18 cellular contexts compared by ENCODE assay signal in the genomic region with DNA sequence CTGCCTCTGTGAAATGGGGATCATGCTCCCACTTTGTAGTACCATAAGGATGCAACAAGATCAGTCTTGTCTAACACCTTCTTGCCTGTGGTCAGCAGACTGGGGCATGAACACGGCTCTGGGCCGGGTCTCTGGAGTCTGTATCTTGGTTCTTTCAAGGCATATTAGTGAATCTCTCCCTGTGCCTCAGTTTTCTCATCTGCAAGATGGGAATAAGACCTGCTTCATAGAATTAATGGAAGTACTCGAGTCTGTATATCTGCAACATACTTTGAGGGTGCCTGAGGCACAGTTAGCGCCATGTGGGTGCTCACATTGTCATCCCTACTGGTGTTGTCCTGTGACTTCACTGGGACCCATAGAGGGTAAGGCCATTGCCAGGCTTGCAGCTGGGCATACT.
A peak's percentile ranks its signal among the peaks of the same experiment; 100 is the strongest.
DNase-seq lines count a peak whose midpoint lies in the region; ATAC-seq and TF ChIP-seq lines count a peak whose summit lies in the region.
"Had no signal": no experiment of that assay in that cellular context is flagged by ENCODE, and none has a peak within 500 bp of the region (broad histone marks: within the 10 kb centered on the region; RNA-seq: fewer than 3 reads in every experiment).

No MANE protein-coding gene starts in this region.

- H3F3A ChIP-seq in SK-N-SH (replicated peaks; ENCODE audit: insufficient read depth): no peaks in the 10 kb centered on the region

- no peaks in the 10 kb centered on the region for H3K9me3 ChIP-seq in SK-N-SH
- H3K9me3 ChIP-seq in upper lobe of left lung: no peaks in the 10 kb centered on the region
- H3K9me3 ChIP-seq: BLaER1, Caco-2, HAP-1 had no signal

- no peaks in the 10 kb centered on the region for H3K79me2 ChIP-seq in SK-N-SH (ENCODE audit: insufficient read depth)

- H3K27me3 Mint-ChIP-seq in WTC11 (ENCODE audit: low read depth) (no peaks in the 10 kb centered on the region; the same call in 1 of the 2 replicates), glutamatergic neuron (ENCODE audit: unreplicated experiment) (peaks cover 6% of the 10 kb centered on the region)

- H3K9ac ChIP-seq in SK-N-SH: no peak overlapping the region
- H3K9ac ChIP-seq: BLaER1 had no signal

- TF ChIP-seq POLR2A in upper lobe of left lung (IDR thresholded peaks at IDR 0.05): no peak

- no peaks in the 10 kb centered on the region for H3K36me3 ChIP-seq in SK-N-SH (replicated peaks in 1 of 2; ENCODE audit: control insufficient read depth in 1 of 2, insufficient read depth in 2 of 2, low read length in 1 of 2)
- no peaks in the 10 kb centered on the region for H3K36me3 ChIP-seq in upper lobe of left lung
- H3K36me3 ChIP-seq: BLaER1, HAP-1 had no signal

- no peaks in the 10 kb centered on the region for H3K36me3 Mint-ChIP-seq in WTC11
- no peaks in the 10 kb centered on the region for H3K36me3 Mint-ChIP-seq in glutamatergic neuron (ENCODE audit: unreplicated experiment)
- H3K36me3 Mint-ChIP-seq: CD4-positive, CD25-positive, alpha-beta regulatory T cell; CD8-positive, alpha-beta T cell had no signal

- TF ChIP-seq RAD21 in SK-N-SH (IDR thresholded peaks at IDR 0.05; ENCODE audit: low read length): no peak

- no peak for DNase-seq in SK-N-SH
- DNase-seq in WTC11 (ENCODE audit: low spot score): no peak
- no peak for DNase-seq in glutamatergic neuron
- no peak for DNase-seq in upper lobe of left lung
- no peak for DNase-seq in NCI-H2081 (lab: John Stamatoyannopoulos, UW)
- DNase-seq: Caco-2; CD4-positive, CD25-positive, alpha-beta regulatory T cell; CD8-positive, alpha-beta T cell; DMS153; DND-41; HFFc6 had no signal

- H3K4me1 Mint-ChIP-seq in WTC11: peaks cover 24% of the 10 kb centered on the region
- H3K4me1 Mint-ChIP-seq in glutamatergic neuron (ENCODE audit: low read depth, unreplicated experiment): peaks cover 23% of the 10 kb centered on the region
- H3K4me1 Mint-ChIP-seq: B cell; CD4-positive, CD25-positive, alpha-beta regulatory T cell had no signal

- no peaks in the 10 kb centered on the region for H4K20me1 ChIP-seq in SK-N-SH (ENCODE audit: insufficient read depth)
- H4K20me1 ChIP-seq: BLaER1 had no signal

- TF ChIP-seq EP300 in SK-N-SH (IDR thresholded peaks at IDR 0.05; ENCODE audit: borderline replicate concordance in 1 of 2, low read depth in 1 of 2, low read length in 1 of 2): no peak
- no peak for TF ChIP-seq EP300 in upper lobe of left lung (IDR thresholded peaks at IDR 0.05)

- TF ChIP-seq CTCF in SK-N-SH (IDR thresholded peaks at IDR 0.05) (no peak), WTC11 (IDR thresholded peaks at IDR 0.05) (no peak), glutamatergic neuron (IDR thresholded peaks at IDR 0.05; ENCODE audit: partially characterized antibody, unreplicated experiment) (no peak), upper lobe of left lung (IDR thresholded peaks at IDR 0.05) (no peak)

- ATAC-seq in SK-N-SH treated with all-trans-retinoic acid at 6 μM for 48 hours: no peak
- ATAC-seq in WTC11: no peak
- ATAC-seq in upper lobe of left lung (ENCODE audit: low FRiP score in 2 of 2): no peak
- no peak for ATAC-seq in HG02623 (IDR thresholded peaks at IDR 0.05; ENCODE audit: unreplicated experiment)
- ATAC-seq: CD8-positive, alpha-beta T cell had no signal

- H3K4me3 ChIP-seq in SK-N-SH (ENCODE audit: low read depth in 2 of 2, low read length in 1 of 2): no peak overlapping the region
- no peak overlapping the region for H3K4me3 ChIP-seq in upper lobe of left lung
- H3K4me3 ChIP-seq: BLaER1, GM23338, HAP-1 had no signal

- no peak overlapping the region for H3K4me3 Mint-ChIP-seq in WTC11
- no peak overlapping the region for H3K4me3 Mint-ChIP-seq in glutamatergic neuron (ENCODE audit: unreplicated experiment)
- H3K4me3 Mint-ChIP-seq: B cell; CD4-positive, CD25-positive, alpha-beta regulatory T cell; CD8-positive, alpha-beta T cell; GM23338; HFFc6 had no signal

- WGBS in SK-N-SH (ENCODE audit: low lambda C conversion rate): 15% methylated on average over 4 of the region's 4 CpGs
- 62 to 65% methylated on average over 4 of the region's 4 CpGs for WGBS in upper lobe of left lung, 2 donors

- POLR2A ChIA-PET in SK-N-SH (lab: Yijun Ruan, JAX) (no interaction called here), WTC11 (lab: Charles Lee) (no interaction called here)

- H3K27me3 ChIP-seq in SK-N-SH (ENCODE audit: insufficient read depth) (no peaks in the 10 kb centered on the region), upper lobe of left lung (no peaks in the 10 kb centered on the region)
- H3K27me3 ChIP-seq: BLaER1 had no signal

- CTCF ChIA-PET in SK-N-SH (lab: Yijun Ruan, JAX): interaction anchor here (0.9 to 1.6 kb wide), 6 partner anchors 14 to 54 kb away, joined by 3 to 6 read pairs (median 4); no protein-coding TSS in a partner anchor
- CTCF ChIA-PET in WTC11 (lab: Charles Lee): interaction anchor here (1.1 kb wide), 1 partner anchor 283 kb away, joined by 3 read pairs; no protein-coding TSS in a partner anchor

- no peak overlapping the region for H3K27ac ChIP-seq in SK-N-SH (ENCODE audit: low read depth in 2 of 2, low read length in 1 of 2)
- no peak overlapping the region for H3K27ac ChIP-seq in upper lobe of left lung
- H3K27ac ChIP-seq: 22Rv1, BLaER1 had no signal

- H3K27ac Mint-ChIP-seq in WTC11 (peak overlapping the region; percentile 62; the same call in 1 of the 2 replicates), glutamatergic neuron (ENCODE audit: unreplicated experiment) (peak overlapping the region; percentile 79)
- H3K27ac Mint-ChIP-seq: B cell; CD8-positive, alpha-beta T cell; HFFc6 had no signal

- H2AFZ ChIP-seq in SK-N-SH (ENCODE audit: low read depth): no peak overlapping the region
- H2AFZ ChIP-seq: GM23338 had no signal

- H3K9me3 Mint-ChIP-seq in WTC11 (no peaks in the 10 kb centered on the region), glutamatergic neuron (ENCODE audit: unreplicated experiment) (peaks cover 3% of the 10 kb centered on the region)
- H3K9me3 Mint-ChIP-seq: CD8-positive, alpha-beta T cell; GM23338 had no signal

- H3K4me2 ChIP-seq in SK-N-SH: no peak overlapping the region
- H3K4me2 ChIP-seq: BLaER1, GM23338 had no signal

- no peaks in the 10 kb centered on the region for H3K9me2 ChIP-seq in SK-N-SH

- H3K4me1 ChIP-seq in SK-N-SH (ENCODE audit: control insufficient read depth in 1 of 2, insufficient read depth in 2 of 2, low read depth in 1 of 2, low read length in 1 of 2): peaks cover 0 to 43% of the 10 kb centered on the region in 2 experiments; a peak in 1 of 4 replicates
- no peaks in the 10 kb centered on the region for H3K4me1 ChIP-seq in upper lobe of left lung
- H3K4me1 ChIP-seq: Caco-2, HAP-1 had no signal

TF ChIP-seq in SK-N-SH, 30 proteins besides CTCF, POLR2A, EP300 and RAD21:
- TF ChIP-seq EZH2phosphoT487 (IDR thresholded peaks at IDR 0.05; ENCODE audit: borderline replicate concordance, low read depth): no peak
- no peak for TF ChIP-seq TAF1 (IDR thresholded peaks at IDR 0.05; ENCODE audit: borderline replicate concordance, low read depth, low read length)
- TF ChIP-seq RCOR1 (IDR thresholded peaks at IDR 0.05; ENCODE audit: low read length): peak; percentile 51; the same call in 1 of the 2 replicates

TF ChIP-seq in SK-N-SH treated with all-trans-retinoic acid at 6 μM for 48 hours, 23 proteins besides CTCF, POLR2A, EP300 and RAD21 (continues in another document):
- TF ChIP-seq, protein P1, sequence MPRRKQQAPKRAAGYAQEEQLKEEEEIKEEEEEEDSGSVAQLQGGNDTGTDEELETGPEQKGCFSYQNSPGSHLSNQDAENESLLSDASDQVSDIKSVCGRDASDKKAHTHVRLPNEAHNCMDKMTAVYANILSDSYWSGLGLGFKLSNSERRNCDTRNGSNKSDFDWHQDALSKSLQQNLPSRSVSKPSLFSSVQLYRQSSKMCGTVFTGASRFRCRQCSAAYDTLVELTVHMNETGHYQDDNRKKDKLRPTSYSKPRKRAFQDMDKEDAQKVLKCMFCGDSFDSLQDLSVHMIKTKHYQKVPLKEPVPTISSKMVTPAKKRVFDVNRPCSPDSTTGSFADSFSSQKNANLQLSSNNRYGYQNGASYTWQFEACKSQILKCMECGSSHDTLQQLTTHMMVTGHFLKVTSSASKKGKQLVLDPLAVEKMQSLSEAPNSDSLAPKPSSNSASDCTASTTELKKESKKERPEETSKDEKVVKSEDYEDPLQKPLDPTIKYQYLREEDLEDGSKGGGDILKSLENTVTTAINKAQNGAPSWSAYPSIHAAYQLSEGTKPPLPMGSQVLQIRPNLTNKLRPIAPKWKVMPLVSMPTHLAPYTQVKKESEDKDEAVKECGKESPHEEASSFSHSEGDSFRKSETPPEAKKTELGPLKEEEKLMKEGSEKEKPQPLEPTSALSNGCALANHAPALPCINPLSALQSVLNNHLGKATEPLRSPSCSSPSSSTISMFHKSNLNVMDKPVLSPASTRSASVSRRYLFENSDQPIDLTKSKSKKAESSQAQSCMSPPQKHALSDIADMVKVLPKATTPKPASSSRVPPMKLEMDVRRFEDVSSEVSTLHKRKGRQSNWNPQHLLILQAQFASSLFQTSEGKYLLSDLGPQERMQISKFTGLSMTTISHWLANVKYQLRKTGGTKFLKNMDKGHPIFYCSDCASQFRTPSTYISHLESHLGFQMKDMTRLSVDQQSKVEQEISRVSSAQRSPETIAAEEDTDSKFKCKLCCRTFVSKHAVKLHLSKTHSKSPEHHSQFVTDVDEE (CRISPR knock-in tag; IDR thresholded peaks at IDR 0.05): no peak
- no peak for TF ChIP-seq GLIS3 (CRISPR knock-in tag; IDR thresholded peaks at IDR 0.05)

TF ChIP-seq in WTC11, 78 proteins besides CTCF, POLR2A, EP300 and RAD21 (continues in another document):
- TF ChIP-seq ZNF232 (CRISPR knock-in tag; IDR thresholded peaks at IDR 0.05): no peak
- TF ChIP-seq PRRX2 (CRISPR knock-in tag; IDR thresholded peaks at IDR 0.05): no peak
- no peak for TF ChIP-seq ZNF121 (CRISPR knock-in tag; IDR thresholded peaks at IDR 0.05)
- no peak for TF ChIP-seq KAT7 (CRISPR knock-in tag; IDR thresholded peaks at IDR 0.05; ENCODE audit: borderline replicate concordance)
- no peak for TF ChIP-seq ZNF263 (CRISPR knock-in tag; IDR thresholded peaks at IDR 0.05; ENCODE audit: low read depth)
- no peak for TF ChIP-seq NR1H2 (CRISPR knock-in tag; IDR thresholded peaks at IDR 0.05)
- TF ChIP-seq NR3C1 (CRISPR knock-in tag; conservative IDR thresholded peaks at IDR 0.05; ENCODE audit: low read depth): no peak
- TF ChIP-seq RORB (CRISPR knock-in tag; IDR thresholded peaks at IDR 0.05): no peak
- TF ChIP-seq GTF2I (CRISPR knock-in tag; conservative IDR thresholded peaks at IDR 0.05): no peak
- TF ChIP-seq TEAD4 (CRISPR knock-in tag; IDR thresholded peaks at IDR 0.05): no peak
